30 cellular contexts compared by ENCODE assay signal in the genomic region with DNA sequence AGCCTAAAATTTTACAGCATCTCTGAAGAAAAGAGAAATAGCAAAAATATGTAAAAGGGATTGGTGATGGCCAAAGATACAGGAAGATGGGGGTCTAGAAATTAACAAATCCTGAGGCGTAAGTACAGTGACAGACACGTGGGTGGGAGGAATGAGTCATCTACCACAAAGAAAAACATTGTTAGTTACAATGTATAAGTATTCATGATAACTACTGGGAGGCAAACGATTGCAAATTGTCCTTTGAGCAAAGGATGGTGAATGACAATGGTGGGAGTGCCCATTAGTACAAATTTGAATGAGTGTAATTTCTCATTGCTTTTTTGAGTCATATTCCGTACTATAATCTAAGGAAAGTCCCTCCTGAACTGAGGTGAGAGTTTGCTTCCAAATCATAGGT.
DNase-seq lines count a peak whose midpoint lies in the region; ATAC-seq, FAIRE-seq and TF ChIP-seq lines count a peak whose summit lies in the region.
"Had no signal": no experiment of that assay in that cellular context is flagged by ENCODE, and none has a peak within 500 bp of the region (broad histone marks: within the 10 kb centered on the region; RNA-seq: fewer than 3 reads in every experiment).

No MANE protein-coding gene starts in this region.

- no peak for TF ChIP-seq RAD21 in H1 (IDR thresholded peaks at IDR 0.05 in 1 of 2, conservative IDR thresholded peaks at IDR 0.05 in 1 of 2; ENCODE audit: low read depth in 2 of 2, low read length in 2 of 2)

- H3K4me1 Mint-ChIP-seq in activated CD4-positive, alpha-beta T cell treated with anti-CD3 and anti-CD28 coated beads for 36 hours = no peaks in the 10 kb centered on the region
- H3K4me1 Mint-ChIP-seq: activated naive CD8-positive, alpha-beta T cell treated with anti-CD3 and anti-CD28 coated beads for 36 hours; CD4-positive, CD25-positive, alpha-beta regulatory T cell had no signal

- no peak for TF ChIP-seq CTCF in H1 (IDR thresholded peaks at IDR 0.05; ENCODE audit: control extremely low read depth in 1 of 3, insufficient read depth in 1 of 3, low read depth in 1 of 3, low read length in 3 of 3)

- H2AK5ac ChIP-seq in H1 (ENCODE audit: low read depth, low read length) = no peak overlapping the region

- H3K9ac ChIP-seq in H1 (replicated peaks in 1 of 4; ENCODE audit: extremely low read depth in 1 of 4, low read depth in 3 of 4, low read length in 3 of 4) = no peak overlapping the region

- H3K4me3 Mint-ChIP-seq in activated CD4-positive, alpha-beta T cell treated with anti-CD3 and anti-CD28 coated beads for 36 hours = no peak overlapping the region
- H3K4me3 Mint-ChIP-seq: activated naive CD8-positive, alpha-beta T cell treated with anti-CD3 and anti-CD28 coated beads for 36 hours; CD4-positive, CD25-positive, alpha-beta regulatory T cell had no signal

- H4K91ac ChIP-seq in H1 (replicated peaks; ENCODE audit: insufficient read length, low read length) = no peak overlapping the region

- H4K8ac ChIP-seq in H1 (ENCODE audit: extremely low read depth, insufficient read depth, low read length) = no peak overlapping the region

- 0 out of 4 replicates have a peak overlapping the region, but pooled peaks of 1 of the 2 experiments have one; percentile 16 for H3K4me2 ChIP-seq in H1 (ENCODE audit: insufficient read depth in 1 of 2, low read depth in 2 of 2, low read length in 2 of 2)

- no peak overlapping the region for H2BK15ac ChIP-seq in H1 (ENCODE audit: low read length)

- H2BK120ac ChIP-seq in H1 (replicated peaks; ENCODE audit: low read depth, low read length) = no peak overlapping the region

- in situ Hi-C loops in SK-MEL-5 (cut with HindIII; ENCODE audit: low pct_unique_long_range_greater_than_20kb, low sequenced_read_pairs) = no loop called here

- H3K4me3 ChIP-seq in H1 (ENCODE audit: extremely low read depth in 1 of 4, insufficient read depth in 2 of 4, low read depth in 3 of 4, low read length in 4 of 4) = no peak overlapping the region
- H3K4me3 ChIP-seq: ascending aorta, gastrocnemius medialis, HAP-1, left lung, Peyer's patch, sigmoid colon had no signal

- 0 out of 2 replicates have a peak overlapping the region, but pooled peaks have one; percentile 41 for H2AFZ ChIP-seq in H1 (ENCODE audit: low read length)

- H3K27me3 ChIP-seq in H1 (replicated peaks in 1 of 4; ENCODE audit: control insufficient read depth in 3 of 4, extremely low read depth in 1 of 4, insufficient read depth in 3 of 4, low read length in 3 of 4) = no peaks in the 10 kb centered on the region
- H3K27me3 ChIP-seq: ascending aorta, gastrocnemius medialis, left lung, Peyer's patch, sigmoid colon had no signal

- H3K36me3 Mint-ChIP-seq in activated CD4-positive, alpha-beta T cell treated with anti-CD3 and anti-CD28 coated beads for 36 hours (ENCODE audit: low read depth) = no peaks in the 10 kb centered on the region
- H3K36me3 Mint-ChIP-seq: activated naive CD8-positive, alpha-beta T cell treated with anti-CD3 and anti-CD28 coated beads for 36 hours; CD4-positive, CD25-positive, alpha-beta regulatory T cell had no signal

- no peak overlapping the region for H4K5ac ChIP-seq in H1 (ENCODE audit: insufficient read length, low read depth, low read length)

- H3K79me1 ChIP-seq in H1 (ENCODE audit: low read depth, low read length) = no peaks in the 10 kb centered on the region

- H3K9me3 Mint-ChIP-seq in activated CD4-positive, alpha-beta T cell treated with anti-CD3 and anti-CD28 coated beads for 36 hours (ENCODE audit: low read depth) = peaks cover 2% of the 10 kb centered on the region

- H3K27ac ChIP-seq in H1 (ENCODE audit: low read depth, low read length) = no peak overlapping the region
- H3K27ac ChIP-seq: 22Rv1, ascending aorta, gastrocnemius medialis, left lung, Peyer's patch, sigmoid colon had no signal

- 62% methylated on average over 4 of the region's 4 CpGs; no CpG with 5 or more reads in 1 of the 2 experiments for WGBS in H1 (ENCODE audit: extremely low coverage in 1 of 2, insufficient coverage in 1 of 2, insufficient read length in 1 of 2, insufficient replicate concordance in 2 of 2, low coverage in 1 of 2, low lambda C conversion rate in 2 of 2, missing lambda C conversion rate in 1 of 2), 2 experiments

- TF ChIP-seq POLR2A in H1 (IDR thresholded peaks at IDR 0.05; ENCODE audit: control extremely low read depth in 1 of 2, low read depth in 2 of 2, low read length in 2 of 2) = no peak

- CTCF ChIA-PET in activated CD4-positive, alpha-beta T cell treated with anti-CD3 and anti-CD28 coated beads for 36 hours (lab: Charles Lee) = no interaction called here
- CTCF ChIA-PET in H1 (lab: Charles Lee; ENCODE audit: partially characterized antibody) = interaction anchor here (1.1 kb wide), 1 partner anchor 332 kb away, joined by 4 read pairs; no protein-coding TSS in a partner anchor

- H2BK12ac ChIP-seq in H1 (ENCODE audit: low read depth, low read length) = no peak overlapping the region

- FAIRE-seq in H1 (lab: Jason Lieb, UNC) (no peak), urothelium cell line (lab: Jason Lieb, UNC) (no peak)
- FAIRE-seq: endometrium, HTR-8/SVneo had no signal

- H3K27me3 Mint-ChIP-seq in activated CD4-positive, alpha-beta T cell treated with anti-CD3 and anti-CD28 coated beads for 36 hours = no peaks in the 10 kb centered on the region
- H3K27me3 Mint-ChIP-seq: activated naive CD8-positive, alpha-beta T cell treated with anti-CD3 and anti-CD28 coated beads for 36 hours; CD4-positive, CD25-positive, alpha-beta regulatory T cell had no signal

- H3K56ac ChIP-seq in H1 (replicated peaks; ENCODE audit: insufficient read length, low read depth, low read length) = no peak overlapping the region

- peaks cover 0 to 3% (median 0%) of the 10 kb centered on the region in 4 experiments; a peak in 2 of 7 replicates for H3K4me1 ChIP-seq in H1 (replicated peaks in 1 of 4; ENCODE audit: control insufficient read depth in 3 of 4, insufficient read depth in 4 of 4, low read length in 3 of 4)
- H3K4me1 ChIP-seq: ascending aorta, gastrocnemius medialis, HAP-1, left lung, Peyer's patch, sigmoid colon had no signal

- no peak overlapping the region for H3K23ac ChIP-seq in H1 (ENCODE audit: insufficient read length)

- no peak overlapping the region for H2BK20ac ChIP-seq in H1 (ENCODE audit: low read length)

- H3K9me3 ChIP-seq in H1 (ENCODE audit: insufficient read depth in 2 of 2, low read depth in 1 of 2, low read length in 1 of 2) = no peaks in the 10 kb centered on the region; a peak in 1 of 4 replicates
- H3K9me3 ChIP-seq: ascending aorta, gastrocnemius medialis, HAP-1, left lung, Peyer's patch, sigmoid colon had no signal

- POLR2A ChIA-PET in activated CD4-positive, alpha-beta T cell treated with anti-CD3 and anti-CD28 coated beads for 36 hours (lab: Charles Lee) = no interaction called here
- POLR2A ChIA-PET in H1 (lab: Charles Lee; ENCODE audit: partially characterized antibody) = no interaction called here

- H3K4ac ChIP-seq in H1 (replicated peaks; ENCODE audit: insufficient read length, low read depth, low read length) = no peak overlapping the region

- H2BK5ac ChIP-seq in H1 (ENCODE audit: low read depth, low read length) = no peak overlapping the region

- no peak overlapping the region for H3K14ac ChIP-seq in H1 (ENCODE audit: insufficient read length)

- no peaks in the 10 kb centered on the region for H3K36me3 ChIP-seq in H1 (ENCODE audit: control insufficient read depth in 2 of 4, insufficient read depth in 4 of 4, low read length in 3 of 4)
- H3K36me3 ChIP-seq: ascending aorta, gastrocnemius medialis, HAP-1, left lung, Peyer's patch, sigmoid colon had no signal

- no peak overlapping the region for H3K27ac Mint-ChIP-seq in activated CD4-positive, alpha-beta T cell treated with anti-CD3 and anti-CD28 coated beads for 36 hours
- H3K27ac Mint-ChIP-seq: activated naive CD8-positive, alpha-beta T cell treated with anti-CD3 and anti-CD28 coated beads for 36 hours; CD4-positive, CD25-positive, alpha-beta regulatory T cell had no signal

- no peaks in the 10 kb centered on the region for H4K20me1 ChIP-seq in H1 (replicated peaks in 1 of 2; ENCODE audit: control insufficient read depth in 1 of 2, insufficient read depth in 2 of 2, low read length in 2 of 2)

- intact Hi-C loops in activated CD4-positive, alpha-beta T cell treated with anti-CD3 and anti-CD28 coated beads for 36 hours (cut with DNase I, micrococcal nuclease) = loop anchor here in 1 of 2 experiments (5.0 kb wide), 1 partner anchor 1336 kb away; no protein-coding TSS in a partner anchor

- no peaks in the 10 kb centered on the region for H3K23me2 ChIP-seq in H1 (ENCODE audit: low read depth, low read length)

- peak; percentile 4 for DNase-seq in activated CD4-positive, alpha-beta T cell treated with anti-CD3 and anti-CD28 coated beads for 36 hours
- DNase-seq in activated CD4-positive, alpha-beta T cell treated with anti-CD3 and anti-CD28 coated beads, Interleukin-2, amount 50 U/mL, for 1 hour = no peak
- DNase-seq in SK-MEL-5 (ENCODE audit: low read depth, low spot score) = peak; percentile 55
- no peak for DNase-seq in H1 (ENCODE audit: low read depth in 1 of 2, low spot score in 2 of 2)
- peak; percentile 29 for DNase-seq in urothelium cell line (ENCODE audit: low spot score)
- no peak for DNase-seq in CD1c-positive myeloid dendritic cell (ENCODE audit: extremely low spot score)
- no peak for DNase-seq in UCSD-AML1 (lab: John Stamatoyannopoulos, UW; ENCODE audit: unreplicated experiment)
- DNase-seq: activated effector memory CD4-positive, alpha-beta T cell treated with Interleukin-2 at 50 U/mL for 16 hours; activated naive CD8-positive, alpha-beta T cell treated with anti-CD3 and anti-CD28 coated beads for 36 hours; activated T-cell treated with anti-CD3 and anti-CD28 coated beads for 4 hours; CD4-positive, CD25-positive, alpha-beta regulatory T cell; cerebellar nuclear complex; gastrocnemius medialis; hippocampal formation; left lung; mesendoderm; NCI-H1048; NCI-H1694 treated with DMSO at 0.1 percent for 48 hours; NCI-H510A treated with DMSO at 0.1 percent for 48 hours; Peyer's patch; posterior cingulate gyrus; sigmoid colon; stimulated activated CD4-positive, alpha-beta T cell treated with anti-CD3 and anti-CD28 coated beads, Interleukin-15, amount 100 ng/mL, for 24 hours; stimulated activated naive CD4-positive, alpha-beta T cell had no signal

- no peak for TF ChIP-seq EP300 in H1 (IDR thresholded peaks at IDR 0.05; ENCODE audit: borderline replicate concordance in 1 of 2, low read depth in 2 of 2, low read length in 2 of 2)

- no peak overlapping the region for H3K18ac ChIP-seq in H1 (ENCODE audit: extremely low read depth, low read length)

- no peaks in the 10 kb centered on the region for H3K79me2 ChIP-seq in H1 (ENCODE audit: control insufficient read depth in 1 of 2, insufficient read depth in 2 of 2, low read length in 2 of 2)

- ATAC-seq in activated CD4-positive, alpha-beta T cell treated with anti-CD3 and anti-CD28 coated beads for 36 hours = no peak
- ATAC-seq in GM21619 (IDR thresholded peaks at IDR 0.05; ENCODE audit: unreplicated experiment) = no peak
- ATAC-seq: gastrocnemius medialis, left lung had no signal

TF ChIP-seq in H1, 55 proteins besides CTCF, POLR2A, EP300 and RAD21 (continues in another document):
- no peak for TF ChIP-seq KDM1A (IDR thresholded peaks at IDR 0.05; ENCODE audit: borderline replicate concordance, low read length)
- no peak for TF ChIP-seq SAP30 (IDR thresholded peaks at IDR 0.05; ENCODE audit: insufficient read depth, insufficient replicate concordance, low read length)
- TF ChIP-seq HDAC6 (IDR thresholded peaks at IDR 0.05; ENCODE audit: low read depth, low read length) = no peak

Comparison
In these comparisons a context has a peak if more than half of its experiments do, and no peak if none do; other contexts are left out.
1. DNase-seq: peak in activated CD4-positive, alpha-beta T cell treated with anti-CD3 and anti-CD28 coated beads for 36 hours (single experiment), SK-MEL-5 (single experiment) and urothelium cell line (single experiment); none in activated CD4-positive, alpha-beta T cell treated with anti-CD3 and anti-CD28 coated beads, Interleukin-2, amount 50 U/mL, for 1 hour (single experiment), H1 (0 of 2), CD1c-positive myeloid dendritic cell (single experiment) and UCSD-AML1 (single experiment).